In the genomic region with DNA sequence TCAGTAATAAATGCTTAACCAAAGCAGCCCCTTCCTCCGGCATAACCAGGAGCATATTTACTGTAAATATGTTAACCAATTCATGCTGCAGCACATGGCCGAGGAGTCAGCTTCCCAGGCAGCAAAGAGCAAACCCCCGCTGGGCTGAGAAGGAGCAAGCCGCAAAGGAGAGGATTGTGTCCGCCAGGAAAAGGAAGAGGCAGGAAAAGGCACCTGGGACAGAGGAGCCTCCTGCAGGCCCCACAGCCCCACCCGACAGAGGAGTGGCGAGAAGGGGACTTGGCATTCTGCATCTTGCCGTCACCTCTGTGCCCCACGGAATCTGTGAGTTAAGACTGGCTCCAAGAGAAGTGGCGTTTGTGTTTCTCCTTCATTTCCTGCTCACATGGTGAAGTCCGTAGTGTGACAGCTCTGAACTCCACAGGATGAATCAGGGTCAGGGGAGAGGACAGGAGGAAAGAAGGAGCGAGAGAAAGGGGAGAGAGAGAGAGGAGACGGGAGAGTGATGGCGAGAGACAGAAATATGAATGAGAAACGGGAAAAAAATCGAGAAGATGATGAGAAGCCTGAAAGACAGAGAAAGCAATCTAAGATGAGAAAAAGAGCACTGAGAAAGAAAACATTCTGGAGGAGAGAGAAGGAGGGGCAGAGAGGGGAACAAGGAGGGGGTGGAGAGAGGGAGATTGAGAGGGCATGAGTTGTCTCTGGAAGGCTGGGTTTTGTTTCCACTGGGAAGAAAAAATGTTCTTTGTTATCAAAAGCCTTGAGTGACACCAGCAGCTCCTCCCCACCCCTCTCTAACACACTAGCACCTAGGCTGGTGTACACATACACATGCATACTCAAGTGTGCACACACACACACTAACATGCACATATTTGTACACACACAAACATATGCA, we compare ENCODE assay signal across 1 cellular context.
TF ChIP-seq lines count a peak whose summit lies in the region.

No MANE protein-coding gene starts in this region.

TF ChIP-seq in GM23338, 12 proteins besides CTCF, POLR2A, EP300 and RAD21:
- TF ChIP-seq, protein P1, sequence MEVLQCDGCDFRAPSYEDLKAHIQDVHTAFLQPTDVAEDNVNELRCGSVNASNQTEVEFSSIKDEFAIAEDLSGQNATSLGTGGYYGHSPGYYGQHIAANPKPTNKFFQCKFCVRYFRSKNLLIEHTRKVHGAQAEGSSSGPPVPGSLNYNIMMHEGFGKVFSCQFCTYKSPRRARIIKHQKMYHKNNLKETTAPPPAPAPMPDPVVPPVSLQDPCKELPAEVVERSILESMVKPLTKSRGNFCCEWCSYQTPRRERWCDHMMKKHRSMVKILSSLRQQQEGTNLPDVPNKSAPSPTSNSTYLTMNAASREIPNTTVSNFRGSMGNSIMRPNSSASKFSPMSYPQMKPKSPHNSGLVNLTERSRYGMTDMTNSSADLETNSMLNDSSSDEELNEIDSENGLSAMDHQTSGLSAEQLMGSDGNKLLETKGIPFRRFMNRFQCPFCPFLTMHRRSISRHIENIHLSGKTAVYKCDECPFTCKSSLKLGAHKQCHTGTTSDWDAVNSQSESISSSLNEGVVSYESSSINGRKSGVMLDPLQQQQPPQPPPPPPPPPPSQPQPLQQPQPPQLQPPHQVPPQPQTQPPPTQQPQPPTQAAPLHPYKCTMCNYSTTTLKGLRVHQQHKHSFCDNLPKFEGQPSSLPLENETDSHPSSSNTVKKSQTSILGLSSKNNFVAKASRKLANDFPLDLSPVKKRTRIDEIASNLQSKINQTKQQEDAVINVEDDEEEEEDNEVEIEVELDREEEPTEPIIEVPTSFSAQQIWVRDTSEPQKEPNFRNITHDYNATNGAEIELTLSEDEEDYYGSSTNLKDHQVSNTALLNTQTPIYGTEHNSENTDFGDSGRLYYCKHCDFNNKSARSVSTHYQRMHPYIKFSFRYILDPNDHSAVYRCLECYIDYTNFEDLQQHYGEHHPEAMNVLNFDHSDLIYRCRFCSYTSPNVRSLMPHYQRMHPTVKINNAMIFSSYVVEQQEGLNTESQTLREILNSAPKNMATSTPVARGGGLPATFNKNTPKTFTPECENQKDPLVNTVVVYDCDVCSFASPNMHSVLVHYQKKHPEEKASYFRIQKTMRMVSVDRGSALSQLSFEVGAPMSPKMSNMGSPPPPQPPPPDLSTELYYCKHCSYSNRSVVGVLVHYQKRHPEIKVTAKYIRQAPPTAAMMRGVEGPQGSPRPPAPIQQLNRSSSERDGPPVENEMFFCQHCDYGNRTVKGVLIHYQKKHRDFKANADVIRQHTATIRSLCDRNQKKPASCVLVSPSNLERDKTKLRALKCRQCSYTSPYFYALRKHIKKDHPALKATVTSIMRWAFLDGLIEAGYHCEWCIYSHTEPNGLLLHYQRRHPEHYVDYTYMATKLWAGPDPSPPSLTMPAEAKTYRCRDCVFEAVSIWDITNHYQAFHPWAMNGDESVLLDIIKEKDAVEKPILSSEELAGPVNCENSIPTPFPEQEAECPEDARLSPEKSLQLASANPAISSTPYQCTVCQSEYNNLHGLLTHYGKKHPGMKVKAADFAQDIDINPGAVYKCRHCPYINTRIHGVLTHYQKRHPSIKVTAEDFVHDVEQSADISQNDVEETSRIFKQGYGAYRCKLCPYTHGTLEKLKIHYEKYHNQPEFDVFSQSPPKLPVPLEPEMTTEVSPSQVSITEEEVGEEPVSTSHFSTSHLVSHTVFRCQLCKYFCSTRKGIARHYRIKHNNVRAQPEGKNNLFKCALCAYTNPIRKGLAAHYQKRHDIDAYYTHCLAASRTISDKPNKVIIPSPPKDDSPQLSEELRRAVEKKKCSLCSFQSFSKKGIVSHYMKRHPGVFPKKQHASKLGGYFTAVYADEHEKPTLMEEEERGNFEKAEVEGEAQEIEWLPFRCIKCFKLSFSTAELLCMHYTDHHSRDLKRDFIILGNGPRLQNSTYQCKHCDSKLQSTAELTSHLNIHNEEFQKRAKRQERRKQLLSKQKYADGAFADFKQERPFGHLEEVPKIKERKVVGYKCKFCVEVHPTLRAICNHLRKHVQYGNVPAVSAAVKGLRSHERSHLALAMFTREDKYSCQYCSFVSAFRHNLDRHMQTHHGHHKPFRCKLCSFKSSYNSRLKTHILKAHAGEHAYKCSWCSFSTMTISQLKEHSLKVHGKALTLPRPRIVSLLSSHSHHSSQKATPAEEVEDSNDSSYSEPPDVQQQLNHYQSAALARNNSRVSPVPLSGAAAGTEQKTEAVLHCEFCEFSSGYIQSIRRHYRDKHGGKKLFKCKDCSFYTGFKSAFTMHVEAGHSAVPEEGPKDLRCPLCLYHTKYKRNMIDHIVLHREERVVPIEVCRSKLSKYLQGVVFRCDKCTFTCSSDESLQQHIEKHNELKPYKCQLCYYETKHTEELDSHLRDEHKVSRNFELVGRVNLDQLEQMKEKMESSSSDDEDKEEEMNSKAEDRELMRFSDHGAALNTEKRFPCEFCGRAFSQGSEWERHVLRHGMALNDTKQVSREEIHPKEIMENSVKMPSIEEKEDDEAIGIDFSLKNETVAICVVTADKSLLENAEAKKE (CRISPR knock-in tag; IDR thresholded peaks at IDR 0.05) = no peak
- no peak for TF ChIP-seq NANOG (IDR thresholded peaks at IDR 0.05; ENCODE audit: borderline replicate concordance)
- TF ChIP-seq POLR2AphosphoS5 (IDR thresholded peaks at IDR 0.05; ENCODE audit: low read depth) = no peak
- TF ChIP-seq EZH2 (IDR thresholded peaks at IDR 0.05; ENCODE audit: low read depth, unreplicated experiment) = no peak
